1 cellular context compared by ENCODE assay signal in genomic region chr6:158647501-158647900, GRCh38.
TF ChIP-seq lines count a peak whose summit lies in the region.

No MANE protein-coding gene starts in this region.

TF ChIP-seq in IMR-90, 13 proteins besides CTCF, POLR2A, EP300 and RAD21:
- no peak for TF ChIP-seq BHLHE40 (IDR thresholded peaks at IDR 0.05; ENCODE audit: low read depth, low read length)
- no peak for TF ChIP-seq MXI1 (IDR thresholded peaks at IDR 0.05; ENCODE audit: borderline replicate concordance, low read depth, low read length)
- TF ChIP-seq FOS (IDR thresholded peaks at IDR 0.05; ENCODE audit: low read depth, low read length) = no peak
- no peak for TF ChIP-seq RCOR1 (IDR thresholded peaks at IDR 0.05; ENCODE audit: insufficient replicate concordance, low read length)
- no peak for TF ChIP-seq ELK1 (IDR thresholded peaks at IDR 0.05; ENCODE audit: borderline replicate concordance, low read depth, low read length)
- no peak for TF ChIP-seq SMC3 (IDR thresholded peaks at IDR 0.05; ENCODE audit: low read depth, low read length)
- no peak for TF ChIP-seq MAFK (IDR thresholded peaks at IDR 0.05; ENCODE audit: low read depth, low read length)
- TF ChIP-seq CHD1 (IDR thresholded peaks at IDR 0.05; ENCODE audit: low read depth, low read length) = no peak
- no peak for TF ChIP-seq CEBPB (IDR thresholded peaks at IDR 0.05; ENCODE audit: low read depth, low read length)
- TF ChIP-seq USF2 (IDR thresholded peaks at IDR 0.05; ENCODE audit: low read depth, low read length) = no peak
- TF ChIP-seq MAZ (IDR thresholded peaks at IDR 0.05; ENCODE audit: borderline replicate concordance, low read depth, low read length) = no peak
- no peak for TF ChIP-seq RFX5 (IDR thresholded peaks at IDR 0.05; ENCODE audit: low read depth, low read length)
- TF ChIP-seq NFE2L2 (IDR thresholded peaks at IDR 0.05; ENCODE audit: low read depth, low read length) = no peak
